ENCODE assay signal across 2 cellular contexts in the genomic region with DNA sequence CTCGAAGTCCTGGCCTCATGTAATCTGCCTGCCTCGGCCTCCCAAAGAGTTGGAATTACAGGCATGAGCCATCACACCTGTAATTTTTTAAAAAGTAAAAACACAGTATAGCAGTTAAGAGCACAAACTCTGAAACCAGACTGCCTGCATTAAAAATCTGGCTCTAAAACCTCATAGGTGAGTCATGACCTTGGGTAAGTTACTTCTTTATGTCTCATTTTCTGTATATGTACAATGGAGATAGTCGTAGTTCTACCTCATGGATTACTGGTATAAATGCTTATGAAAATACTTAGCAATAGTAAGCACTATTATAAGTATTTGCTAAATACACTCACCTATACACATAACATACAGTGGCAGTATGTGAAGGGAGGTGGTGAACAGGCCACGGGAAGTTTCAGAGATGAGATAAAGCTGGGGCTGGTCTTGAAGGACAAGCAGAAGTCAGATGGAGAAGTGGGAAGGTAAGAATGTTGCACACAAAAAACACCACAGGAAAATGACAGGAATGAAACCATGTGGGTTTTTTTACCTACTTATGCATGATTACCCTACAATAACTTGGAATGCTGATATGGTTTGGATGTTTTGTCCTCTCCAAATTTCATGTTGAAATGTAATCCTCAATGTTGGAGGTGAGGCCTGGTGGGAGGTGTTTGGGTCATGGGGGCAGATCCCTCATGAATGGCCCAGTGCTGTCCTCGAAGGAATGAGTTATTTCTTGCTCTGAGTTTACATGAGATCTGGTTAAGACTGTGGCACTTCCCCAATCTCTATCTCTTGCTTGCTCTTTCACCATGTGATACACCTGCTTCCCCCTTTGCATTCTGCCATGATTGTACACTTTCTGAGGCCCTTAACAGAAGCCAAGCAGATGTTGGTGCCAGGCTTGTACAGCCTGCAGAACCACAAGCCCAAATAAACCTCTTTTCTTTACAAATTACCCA.
A peak's percentile ranks its signal among the peaks of the same experiment; 100 is the strongest.
TF ChIP-seq lines count a peak whose summit lies in the region.

No MANE protein-coding gene starts in this region.

TF ChIP-seq in GM12891, 5 proteins besides CTCF, POLR2A, EP300 and RAD21:
- no peak for TF ChIP-seq PAX5 (IDR thresholded peaks at IDR 0.05; ENCODE audit: insufficient read depth, low read length, severe bottlenecking)
- TF ChIP-seq SPI1 (IDR thresholded peaks at IDR 0.05; ENCODE audit: low read depth, low read length) = peak; percentile 91

TF ChIP-seq in HepG2, 621 proteins besides CTCF, POLR2A, EP300 and RAD21:
- TF ChIP-seq, protein P1, sequence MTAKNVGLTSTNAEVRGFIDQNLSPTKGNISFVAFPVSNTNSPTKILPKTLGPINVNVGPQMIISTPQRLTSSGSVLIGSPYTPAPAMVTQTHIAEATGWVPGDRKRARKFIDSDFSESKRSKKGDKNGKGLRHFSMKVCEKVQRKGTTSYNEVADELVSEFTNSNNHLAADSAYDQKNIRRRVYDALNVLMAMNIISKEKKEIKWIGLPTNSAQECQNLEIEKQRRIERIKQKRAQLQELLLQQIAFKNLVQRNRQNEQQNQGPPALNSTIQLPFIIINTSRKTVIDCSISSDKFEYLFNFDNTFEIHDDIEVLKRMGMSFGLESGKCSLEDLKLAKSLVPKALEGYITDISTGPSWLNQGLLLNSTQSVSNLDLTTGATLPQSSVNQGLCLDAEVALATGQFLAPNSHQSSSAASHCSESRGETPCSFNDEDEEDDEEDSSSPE (CRISPR knock-in tag; IDR thresholded peaks at IDR 0.05) = no peak
- TF ChIP-seq SMAD1 (CRISPR knock-in tag; IDR thresholded peaks at IDR 0.05; ENCODE audit: borderline replicate concordance, low read depth) = no peak
- no peak for TF ChIP-seq TEAD2 (CRISPR knock-in tag; IDR thresholded peaks at IDR 0.05)
- TF ChIP-seq ZNF777 (CRISPR knock-in tag; IDR thresholded peaks at IDR 0.05) = no peak
- TF ChIP-seq GTF2F1 (IDR thresholded peaks at IDR 0.05; ENCODE audit: low read length) = no peak
- no peak for TF ChIP-seq ADNP (CRISPR knock-in tag; IDR thresholded peaks at IDR 0.05)
- TF ChIP-seq HOXA7 (CRISPR knock-in tag; IDR thresholded peaks at IDR 0.05) = no peak
- no peak for TF ChIP-seq ZKSCAN8 (CRISPR knock-in tag; IDR thresholded peaks at IDR 0.05; ENCODE audit: borderline replicate concordance)
- no peak for TF ChIP-seq ZNF317 (CRISPR knock-in tag; IDR thresholded peaks at IDR 0.05)
- no peak for TF ChIP-seq KLF6 (CRISPR knock-in tag; IDR thresholded peaks at IDR 0.05)
- no peak for TF ChIP-seq NFE2 (CRISPR knock-in tag; IDR thresholded peaks at IDR 0.05)
